ENCODE assay signal across 10 cellular contexts in genomic region chr5:56080375-56081052, GRCh38.
DNase-seq lines count a peak whose midpoint lies in the region; ATAC-seq, FAIRE-seq and TF ChIP-seq lines count a peak whose summit lies in the region.
"Had no signal": no experiment of that assay in that cellular context is flagged by ENCODE, and none has a peak within 500 bp of the region (broad histone marks: within the 10 kb centered on the region; RNA-seq: fewer than 3 reads in every experiment).

No MANE protein-coding gene starts in this region.

- H3K9ac ChIP-seq in HepG2 (ENCODE audit: insufficient read depth, low read depth, low read length): no peak overlapping the region
- H3K9ac ChIP-seq in GM23248: no peak overlapping the region

- TF ChIP-seq EP300 in HepG2 (IDR thresholded peaks at IDR 0.05; ENCODE audit: low read depth in 2 of 2, low read length in 2 of 2) (no peak), HepG2 (CRISPR knock-in tag; IDR thresholded peaks at IDR 0.05; ENCODE audit: borderline replicate concordance) (no peak)

- intact Hi-C loops in HepG2 (cut with micrococcal nuclease; ENCODE audit: unreplicated experiment) (no loop called here), right lobe of liver (cut with DNase I) (no loop called here)

- FAIRE-seq in HepG2 (lab: Jason Lieb, UNC): no peak

- ATAC-seq in HepG2 (peak; percentile 40; the same call in 1 of the 3 replicates), right lobe of liver (no peak), HG02759 (IDR thresholded peaks at IDR 0.05; ENCODE audit: unreplicated experiment) (peak; percentile 84), T-cell (replicated peaks in 1 of 4) (peak in 3 of 4 experiments; percentile 7 to 75 (median 35))

- DNase-seq in HepG2 (ENCODE audit: low spot score): no peak
- DNase-seq in right lobe of liver: no peak
- no peak for DNase-seq in T-cell
- DNase-seq in NCI-H2081 treated with DMSO at 0.1 percent for 48 hours (lab: John Stamatoyannopoulos, UW): no peak
- DNase-seq in CD8-positive, alpha-beta memory T cell: no peak
- no peak for DNase-seq in GM23248
- DNase-seq: NCI-H1930 had no signal

- peak overlapping the region in 1 of 3 donors; percentile 66 for H3K4me3 Mint-ChIP-seq in T-cell
- no peak overlapping the region for H3K4me3 Mint-ChIP-seq in CD8-positive, alpha-beta memory T cell

- no peak for TF ChIP-seq POLR2A in HepG2 (IDR thresholded peaks at IDR 0.05; ENCODE audit: insufficient read depth in 1 of 2, low read depth in 2 of 2, low read length in 2 of 2)
- TF ChIP-seq POLR2A in right lobe of liver (IDR thresholded peaks at IDR 0.05): no peak

- POLR2A ChIA-PET in HepG2 (lab: Yijun Ruan, JAX) (interaction anchor here (1.2 kb wide), 1 partner anchor 86 kb away, joined by 3 read pairs; the partner anchor contains the start of gene IL6ST), T-cell (lab: Charles Lee) (interaction anchor here in 1 of 2 donors (0.6 to 0.7 kb wide), 3 partner anchors 56 to 528 kb away, joined by 3 to 13 read pairs (median 7); no protein-coding TSS in a partner anchor)
- POLR2A ChIA-PET in CD8-positive, alpha-beta memory T cell (lab: Charles Lee): interaction anchor here (0.6 kb wide), 1 partner anchor 49 kb away, joined by 3 read pairs; no protein-coding TSS in a partner anchor

- WGBS in HepG2 (ENCODE audit: low lambda C conversion rate): 63% methylated on average over 2 of the region's 2 CpGs
- WGBS in right lobe of liver (ENCODE audit: insufficient coverage, low coverage, low lambda C conversion rate, missing lambda C conversion rate): 64% methylated on average over 1 of the region's 2 CpGs
- WGBS in thymus: 78% methylated on average over 2 of the region's 2 CpGs
- WGBS in GM23248 (ENCODE audit: low coverage in 1 of 2, low lambda C conversion rate in 2 of 2, missing lambda C conversion rate in 2 of 2), 2 experiments: 75 to 88% methylated on average over 2 of the region's 2 CpGs

- H3K79me2 ChIP-seq in HepG2 (ENCODE audit: insufficient read depth, low read length) (no peaks in the 10 kb centered on the region), GM23248 (ENCODE audit: insufficient read depth) (no peaks in the 10 kb centered on the region)

- H3F3A ChIP-seq in GM23248 (ENCODE audit: insufficient read depth): 0 out of 2 replicates have a peak, but pooled peaks cover 10% of the 10 kb centered on the region

- H3K27ac ChIP-seq in HepG2 (ENCODE audit: extremely low read length, insufficient read depth, low read length): no peak overlapping the region
- H3K27ac ChIP-seq in right lobe of liver: no peak overlapping the region
- H3K27ac ChIP-seq in thymus (ENCODE audit: low read depth): peak overlapping the region; percentile 76
- H3K27ac ChIP-seq in CD8-positive, alpha-beta memory T cell (ENCODE audit: low read depth, low read length): no peak overlapping the region
- no peak overlapping the region for H3K27ac ChIP-seq in GM23248

- H4K20me1 ChIP-seq in HepG2 (ENCODE audit: insufficient read depth, low read length) (no peaks in the 10 kb centered on the region), GM23248 (ENCODE audit: insufficient read depth) (no peaks in the 10 kb centered on the region)

- H3K36me3 ChIP-seq in HepG2 (replicated peaks in 1 of 2; ENCODE audit: control insufficient read depth in 1 of 2, insufficient read depth in 2 of 2, low read length in 2 of 2) (no peaks in the 10 kb centered on the region), right lobe of liver (no peaks in the 10 kb centered on the region), thymus (ENCODE audit: control insufficient read depth, insufficient read depth) (no peaks in the 10 kb centered on the region), GM23248 (ENCODE audit: low read depth) (no peaks in the 10 kb centered on the region)
- H3K36me3 ChIP-seq in CD8-positive, alpha-beta memory T cell (ENCODE audit: insufficient read depth, low read length): no peaks in the 10 kb centered on the region
- H3K36me3 ChIP-seq: adrenal gland had no signal

- in situ Hi-C loops in HepG2 (cut with HindIII; ENCODE audit: extremely low pct_ligation_motif_present, low pct_unique_long_range_greater_than_20kb): no loop called here
- in situ Hi-C loops in GM23248 (cut with MboI): no loop called here

- H3K27me3 ChIP-seq in HepG2 (ENCODE audit: control insufficient read depth in 1 of 2, insufficient read depth in 2 of 2, low read length in 2 of 2) (no peaks in the 10 kb centered on the region), right lobe of liver (no peaks in the 10 kb centered on the region), thymus (ENCODE audit: control insufficient read depth, insufficient read depth) (no peaks in the 10 kb centered on the region), GM23248 (replicated peaks; ENCODE audit: insufficient read depth) (no peaks in the 10 kb centered on the region)
- H3K27me3 ChIP-seq in CD8-positive, alpha-beta memory T cell (ENCODE audit: insufficient read depth, low read length, poor library complexity, severe bottlenecking): no peaks in the 10 kb centered on the region
- H3K27me3 ChIP-seq: adrenal gland had no signal

- H3K4me2 ChIP-seq in HepG2 (ENCODE audit: low read depth, low read length): no peak overlapping the region
- no peak overlapping the region for H3K4me2 ChIP-seq in GM23248 (ENCODE audit: unreplicated experiment)

- no peaks in the 10 kb centered on the region for H3K36me3 Mint-ChIP-seq in T-cell
- peaks cover 0 to 1% (median 0%) of the 10 kb centered on the region in 3 donors for H3K36me3 Mint-ChIP-seq in CD8-positive, alpha-beta memory T cell

- peak overlapping the region; percentile 88 to 92 for H3K27ac Mint-ChIP-seq in T-cell
- H3K27ac Mint-ChIP-seq in CD8-positive, alpha-beta memory T cell: peak overlapping the region in 2 of 8 donors; percentile 12 to 47

- H3K9me3 ChIP-seq in HepG2 (ENCODE audit: low read length): no peaks in the 10 kb centered on the region
- no peaks in the 10 kb centered on the region for H3K9me3 ChIP-seq in right lobe of liver
- no peaks in the 10 kb centered on the region for H3K9me3 ChIP-seq in thymus (ENCODE audit: control insufficient read depth)
- H3K9me3 ChIP-seq in CD8-positive, alpha-beta memory T cell (ENCODE audit: low read length): no peaks in the 10 kb centered on the region
- no peaks in the 10 kb centered on the region for H3K9me3 ChIP-seq in GM23248 (ENCODE audit: low read depth)
- H3K9me3 ChIP-seq: adrenal gland had no signal

- H3K4me3 ChIP-seq in HepG2 (replicated peaks in 1 of 3; ENCODE audit: insufficient read depth in 1 of 3, low read depth in 2 of 3, low read length in 3 of 3) (no peak overlapping the region), right lobe of liver (no peak overlapping the region), thymus (ENCODE audit: low read length) (no peak overlapping the region), GM23248 (no peak overlapping the region)
- H3K4me3 ChIP-seq in CD8-positive, alpha-beta memory T cell (ENCODE audit: low read length): no peak overlapping the region
- H3K4me3 ChIP-seq: adrenal gland had no signal

- no peaks in the 10 kb centered on the region for H3K27me3 Mint-ChIP-seq in T-cell
- H3K27me3 Mint-ChIP-seq in CD8-positive, alpha-beta memory T cell: no peaks in the 10 kb centered on the region

- TF ChIP-seq CTCF in HepG2 (CRISPR knock-in tag; IDR thresholded peaks at IDR 0.05) (no peak), right lobe of liver (IDR thresholded peaks at IDR 0.05) (no peak)

- no peaks in the 10 kb centered on the region for H3K9me2 ChIP-seq in GM23248 (ENCODE audit: insufficient read depth)

- H2AFZ ChIP-seq in HepG2 (ENCODE audit: low read length) (no peak overlapping the region), GM23248 (no peak overlapping the region)

- no peak for TF ChIP-seq RAD21 in HepG2 (CRISPR knock-in tag; IDR thresholded peaks at IDR 0.05)

- CTCF ChIA-PET in HepG2 (lab: Yijun Ruan, JAX; ENCODE audit: low intra/inter-chr PET ratio, low total read pairs) (no interaction called here), T-cell (lab: Charles Lee) (interaction anchor here in 1 of 2 donors (0.6 kb wide), 1 partner anchor 10 kb away, joined by 3 read pairs; no protein-coding TSS in a partner anchor)
- CTCF ChIA-PET in CD8-positive, alpha-beta memory T cell (lab: Charles Lee): no interaction called here

- H3K9me3 Mint-ChIP-seq in T-cell: peaks cover 0 to 8% (median 0%) of the 10 kb centered on the region in 3 donors
- no peaks in the 10 kb centered on the region for H3K9me3 Mint-ChIP-seq in CD8-positive, alpha-beta memory T cell

- no TSS peak for BruUV-seq in HepG2 (replicated peaks; lab: Mats Ljungman, UMichigan)

- H3K4me1 Mint-ChIP-seq in T-cell: peaks cover 44 to 62% (median 58%) of the 10 kb centered on the region in 3 donors
- peaks cover 14 to 24% (median 21%) of the 10 kb centered on the region in 3 donors for H3K4me1 Mint-ChIP-seq in CD8-positive, alpha-beta memory T cell

- H3K4me1 ChIP-seq in HepG2 (ENCODE audit: insufficient read depth, low read length) (peaks cover 60% of the 10 kb centered on the region), right lobe of liver (peaks cover 0 to 14% (median 0%) of the 10 kb centered on the region in 4 donors), thymus (ENCODE audit: control insufficient read depth, insufficient read depth, low read length) (peaks cover 5% of the 10 kb centered on the region), GM23248 (ENCODE audit: insufficient read depth) (peaks cover 10% of the 10 kb centered on the region)
- H3K4me1 ChIP-seq in CD8-positive, alpha-beta memory T cell (ENCODE audit: insufficient read depth, low read length): peaks cover 34% of the 10 kb centered on the region

TF ChIP-seq in HepG2, 621 proteins besides CTCF, POLR2A, EP300 and RAD21:
- TF ChIP-seq HNF4A (CRISPR knock-in tag; IDR thresholded peaks at IDR 0.05): peak; percentile 20; the same call in 1 of the 2 replicates
- no peak for TF ChIP-seq ZNF761 (CRISPR knock-in tag; conservative IDR thresholded peaks at IDR 0.05)
- TF ChIP-seq HNF4G (IDR thresholded peaks at IDR 0.05; ENCODE audit: borderline replicate concordance, low read depth, low read length): peak; percentile 28; the same call in 1 of the 2 replicates
- TF ChIP-seq HNF4G (CRISPR knock-in tag; IDR thresholded peaks at IDR 0.05; ENCODE audit: borderline replicate concordance, low read depth): no peak
- TF ChIP-seq, protein P1, sequence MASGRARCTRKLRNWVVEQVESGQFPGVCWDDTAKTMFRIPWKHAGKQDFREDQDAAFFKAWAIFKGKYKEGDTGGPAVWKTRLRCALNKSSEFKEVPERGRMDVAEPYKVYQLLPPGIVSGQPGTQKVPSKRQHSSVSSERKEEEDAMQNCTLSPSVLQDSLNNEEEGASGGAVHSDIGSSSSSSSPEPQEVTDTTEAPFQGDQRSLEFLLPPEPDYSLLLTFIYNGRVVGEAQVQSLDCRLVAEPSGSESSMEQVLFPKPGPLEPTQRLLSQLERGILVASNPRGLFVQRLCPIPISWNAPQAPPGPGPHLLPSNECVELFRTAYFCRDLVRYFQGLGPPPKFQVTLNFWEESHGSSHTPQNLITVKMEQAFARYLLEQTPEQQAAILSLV (CRISPR knock-in tag; IDR thresholded peaks at IDR 0.05; ENCODE audit: borderline replicate concordance): no peak
- TF ChIP-seq SRY (CRISPR knock-in tag; IDR thresholded peaks at IDR 0.05): no peak

Comparison
In these comparisons a context has a peak if more than half of its experiments do, and no peak if none do; other contexts are left out.
1. ATAC-seq: peak in HepG2 (single experiment), HG02759 (single experiment) and T-cell (3 of 4); none in right lobe of liver (0 of 4).